In the genomic region with DNA sequence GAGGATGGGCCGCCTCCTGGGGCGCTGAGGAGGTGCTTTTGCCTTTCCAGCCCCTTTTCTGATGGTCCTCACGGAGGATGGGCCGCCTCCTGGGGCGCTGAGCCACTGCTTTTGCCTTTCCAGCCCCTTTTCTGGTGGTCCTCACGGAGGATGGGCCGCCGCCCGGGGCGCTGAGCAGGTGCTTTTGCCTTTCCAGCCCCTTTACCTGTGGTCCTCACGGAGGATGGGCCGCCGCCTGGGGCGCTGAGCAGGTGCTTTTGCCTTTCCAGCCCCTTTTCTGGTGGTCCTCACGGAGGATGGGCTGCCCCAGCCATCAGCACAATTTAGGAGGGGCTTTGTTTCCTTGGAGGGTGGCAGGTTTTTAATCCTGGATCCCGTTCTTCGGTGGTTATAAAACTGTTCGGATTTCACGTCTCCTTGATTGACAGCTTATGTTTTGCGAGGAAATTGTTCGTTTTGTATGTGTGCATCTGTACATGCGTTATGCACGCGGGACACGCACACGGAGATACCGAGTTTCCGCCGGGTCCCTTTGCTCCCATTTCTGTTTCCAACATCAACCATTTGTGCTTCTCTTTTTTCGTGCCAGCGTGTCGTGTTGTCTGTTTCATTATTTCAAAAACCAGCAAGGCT, we compare ENCODE assay signal across 1 cellular context.
TF ChIP-seq lines count a peak whose summit lies in the region.

No MANE protein-coding gene starts in this region.

TF ChIP-seq in K562, 482 proteins besides CTCF, POLR2A, EP300 and RAD21:
- TF ChIP-seq CCNT2 (IDR thresholded peaks at IDR 0.05; ENCODE audit: borderline replicate concordance, extremely low read depth, insufficient read length, low read depth, low read length) (no peak), ELF1 (tag; IDR thresholded peaks at IDR 0.05) (no peak), GABPB1 (CRISPR knock-in tag; IDR thresholded peaks at IDR 0.05) (no peak)
- TF ChIP-seq, protein P1, sequence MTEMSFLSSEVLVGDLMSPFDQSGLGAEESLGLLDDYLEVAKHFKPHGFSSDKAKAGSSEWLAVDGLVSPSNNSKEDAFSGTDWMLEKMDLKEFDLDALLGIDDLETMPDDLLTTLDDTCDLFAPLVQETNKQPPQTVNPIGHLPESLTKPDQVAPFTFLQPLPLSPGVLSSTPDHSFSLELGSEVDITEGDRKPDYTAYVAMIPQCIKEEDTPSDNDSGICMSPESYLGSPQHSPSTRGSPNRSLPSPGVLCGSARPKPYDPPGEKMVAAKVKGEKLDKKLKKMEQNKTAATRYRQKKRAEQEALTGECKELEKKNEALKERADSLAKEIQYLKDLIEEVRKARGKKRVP (CRISPR knock-in tag; IDR thresholded peaks at IDR 0.05) = no peak
- TF ChIP-seq, protein P2, sequence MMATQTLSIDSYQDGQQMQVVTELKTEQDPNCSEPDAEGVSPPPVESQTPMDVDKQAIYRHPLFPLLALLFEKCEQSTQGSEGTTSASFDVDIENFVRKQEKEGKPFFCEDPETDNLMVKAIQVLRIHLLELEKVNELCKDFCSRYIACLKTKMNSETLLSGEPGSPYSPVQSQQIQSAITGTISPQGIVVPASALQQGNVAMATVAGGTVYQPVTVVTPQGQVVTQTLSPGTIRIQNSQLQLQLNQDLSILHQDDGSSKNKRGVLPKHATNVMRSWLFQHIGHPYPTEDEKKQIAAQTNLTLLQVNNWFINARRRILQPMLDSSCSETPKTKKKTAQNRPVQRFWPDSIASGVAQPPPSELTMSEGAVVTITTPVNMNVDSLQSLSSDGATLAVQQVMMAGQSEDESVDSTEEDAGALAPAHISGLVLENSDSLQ (IDR thresholded peaks at IDR 0.05) = peak; percentile 63
